8 cellular contexts compared by ENCODE assay signal in the genomic region with DNA sequence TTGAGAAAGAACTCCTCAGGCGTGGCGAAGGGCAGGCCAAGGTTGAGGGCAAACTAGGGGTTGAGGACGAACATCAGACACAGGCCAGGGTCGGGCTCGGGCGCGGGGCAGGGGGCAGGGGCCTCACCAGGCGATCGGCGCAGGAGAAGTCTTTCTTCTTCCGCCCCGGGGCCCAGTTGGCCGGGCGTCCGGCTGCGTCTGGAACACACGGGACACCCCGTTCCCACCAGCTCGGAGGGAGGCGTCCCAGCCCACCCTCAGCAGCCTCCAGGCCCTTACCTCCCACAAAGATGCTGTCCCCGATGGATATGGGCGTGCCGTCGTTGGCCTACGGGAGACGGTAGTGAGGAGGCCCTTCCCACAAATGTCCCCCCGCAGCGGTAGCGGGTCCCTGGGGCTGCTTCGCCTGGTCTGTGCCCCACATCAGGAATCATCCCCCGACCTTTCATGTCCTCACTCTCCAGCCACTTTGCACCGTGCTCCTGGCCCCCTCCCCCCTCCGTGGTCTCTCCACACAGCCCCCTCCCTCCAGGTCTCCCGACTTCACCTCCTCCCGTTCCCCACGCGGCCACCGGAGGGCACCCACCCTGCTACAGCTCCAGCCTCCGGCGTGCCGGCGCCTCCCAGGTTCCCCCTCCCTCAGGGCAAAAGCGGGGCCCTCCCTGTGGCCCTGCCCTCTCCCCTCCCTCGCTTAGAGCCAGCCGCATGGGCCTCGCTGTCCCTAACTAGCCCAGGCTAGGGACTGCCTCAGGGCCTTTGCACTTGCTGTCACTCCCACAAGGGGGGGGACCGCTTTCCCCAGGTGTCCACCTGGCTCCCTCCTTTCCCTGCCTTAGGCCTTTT. TPM values are rescaled to one million over a fixed set of nuclear protein-coding genes. Genes with fewer than 3 reads are reported as not detected.
A peak's percentile ranks its signal among the peaks of the same experiment; 100 is the strongest.
DNase-seq lines count a peak whose midpoint lies in the region; ATAC-seq and TF ChIP-seq lines count a peak whose summit lies in the region.

No MANE protein-coding gene starts in this region.

- no peak overlapping the region for H3K27ac Mint-ChIP-seq in activated naive CD4-positive, alpha-beta T cell treated with anti-CD3 and anti-CD28 coated beads, Interleukin-2, amount 50 U/mL, for 72 hours

- H3K27me3 ChIP-seq in DOHH2 (ENCODE audit: control insufficient read depth, low read length) = no peaks in the 10 kb centered on the region

- H3K36me3 ChIP-seq in DOHH2 (ENCODE audit: control insufficient read depth, low read length) = peaks cover 75% of the 10 kb centered on the region

- no peak overlapping the region for H3K4me3 ChIP-seq in DOHH2 (ENCODE audit: low read length)

- H3K9me3 Mint-ChIP-seq in activated naive CD4-positive, alpha-beta T cell treated with anti-CD3 and anti-CD28 coated beads, Interleukin-2, amount 50 U/mL, for 72 hours = no peaks in the 10 kb centered on the region

- no peaks in the 10 kb centered on the region for H3K9me3 ChIP-seq in DOHH2 (ENCODE audit: control insufficient read depth, insufficient read depth, low read length)

- H4K20me1 ChIP-seq in DOHH2 (ENCODE audit: control insufficient read depth, insufficient read depth, low read depth, low read length) = 0 out of 2 replicates have a peak, but pooled peaks cover 10% of the 10 kb centered on the region

- no peak overlapping the region for H3K4me2 ChIP-seq in DOHH2 (ENCODE audit: low read length)

- H3F3A ChIP-seq in DOHH2 (ENCODE audit: control insufficient read depth, insufficient read depth) = peaks cover 2% of the 10 kb centered on the region

- TF ChIP-seq CTCF in DOHH2 (IDR thresholded peaks at IDR 0.05; ENCODE audit: low read depth, low read length, poor library complexity, severe bottlenecking) = peak; percentile 69
- TF ChIP-seq CTCF in RWPE1 (conservative IDR thresholded peaks at IDR 0.05; ENCODE audit: low read depth) = no peak

- H3K4me1 ChIP-seq in DOHH2 (ENCODE audit: control insufficient read depth, low read length) = peaks cover 21% of the 10 kb centered on the region

- peaks cover 21 to 25% of the 10 kb centered on the region in 2 donors for H3K36me3 Mint-ChIP-seq in activated naive CD4-positive, alpha-beta T cell treated with anti-CD3 and anti-CD28 coated beads, Interleukin-2, amount 50 U/mL, for 72 hours

- POLR2A ChIA-PET in RWPE1 (lab: Yijun Ruan, JAX; ENCODE audit: low non-redundant PET) = no interaction called here

- DNase-seq in 8988T = peak; percentile 62
- no peak for DNase-seq in RWPE1 (ENCODE audit: low spot score)
- DNase-seq in iPS-NIHi7 (ENCODE audit: extremely low spot score) = peak; percentile 70
- DNase-seq in HT-29 (ENCODE audit: low spot score) = no peak
- DNase-seq in activated naive CD4-positive, alpha-beta T cell treated with anti-CD3 and anti-CD28 coated beads, Interleukin-2, amount 50 U/mL, for 72 hours (ENCODE audit: low spot score in 2 of 2) = no peak
- no peak for DNase-seq in NCI-H187 (lab: John Stamatoyannopoulos, UW)
- DNase-seq in NCI-H2196 treated with DMSO at 0.1 percent for 48 hours (lab: John Stamatoyannopoulos, UW; ENCODE audit: unreplicated experiment) = no peak

- H3K27ac ChIP-seq in DOHH2 (ENCODE audit: low read depth, low read length) (no peak overlapping the region), RWPE1 (peak overlapping the region; percentile 71)

- no peaks in the 10 kb centered on the region for H3K9me2 ChIP-seq in DOHH2 (replicated peaks; ENCODE audit: control insufficient read depth, low read length)

- H3K79me2 ChIP-seq in DOHH2 (ENCODE audit: control insufficient read depth, low read length) = peaks cover 43% of the 10 kb centered on the region

- CTCF ChIA-PET in RWPE1 (lab: Yijun Ruan, JAX) = interaction anchor here (0.6 to 0.8 kb wide), 2 partner anchors 27 to 47 kb away, joined by 3 to 4 read pairs; no protein-coding TSS in a partner anchor

- no peak for ATAC-seq in activated naive CD4-positive, alpha-beta T cell treated with anti-CD3 and anti-CD28 coated beads, Interleukin-2, amount 50 U/mL, for 72 hours

RNA-seq across cellular contexts. Expression of gene PNKP, which starts 4.7 kb away (rescaled TPM):
- total RNA-seq in HT-29 (2014; rRNA removed; shearing (Covaris generic)) = 215 and 243 TPM in 2 replicates
- total RNA-seq in activated naive CD4-positive, alpha-beta T cell treated with anti-CD3 and anti-CD28 coated beads, Interleukin-2, amount 50 U/mL, for 72 hours = 100 to 1,000 TPM in 1 of 2 donors, 10 to 100 TPM in 1; 90.6 to 119 TPM

RNA-seq across cellular contexts. Expression of gene PTOV1, which starts 11.7 kb away (rescaled TPM):
- total RNA-seq in HT-29 (2014; rRNA removed; shearing (Covaris generic)) = 188 and 218 TPM in 2 replicates
- 100 to 1,000 TPM; 110 TPM for total RNA-seq in activated naive CD4-positive, alpha-beta T cell treated with anti-CD3 and anti-CD28 coated beads, Interleukin-2, amount 50 U/mL, for 72 hours

RNA-seq across cellular contexts. Expression of gene AKT1S1, which starts 14.5 kb away (rescaled TPM):
- total RNA-seq in HT-29 (2014; rRNA removed; shearing (Covaris generic)) = 89.9 and 96.4 TPM in 2 replicates
- 10 to 100 TPM; 16.9 to 34.4 TPM for total RNA-seq in activated naive CD4-positive, alpha-beta T cell treated with anti-CD3 and anti-CD28 coated beads, Interleukin-2, amount 50 U/mL, for 72 hours

RNA-seq across cellular contexts. Expression of gene TBC1D17, which starts 14.9 kb away (rescaled TPM):
- total RNA-seq in HT-29 (2014; rRNA removed; shearing (Covaris generic)) = 34.5 and 38.4 TPM in 2 replicates
- 10 to 100 TPM; 28.8 to 53.0 TPM for total RNA-seq in activated naive CD4-positive, alpha-beta T cell treated with anti-CD3 and anti-CD28 coated beads, Interleukin-2, amount 50 U/mL, for 72 hours

RNA-seq across cellular contexts. Expression of gene IL4I1, which starts 34.1 kb away (rescaled TPM):
- 1.1 and 2.3 TPM in 2 replicates for total RNA-seq in HT-29 (2014; rRNA removed; shearing (Covaris generic))
- total RNA-seq in activated naive CD4-positive, alpha-beta T cell treated with anti-CD3 and anti-CD28 coated beads, Interleukin-2, amount 50 U/mL, for 72 hours = 10 to 100 TPM in 1 of 2 donors, 1 to 10 TPM in 1; 6.3 to 11.1 TPM

Comparison
In these comparisons a context has a peak if more than half of its experiments do, and no peak if none do; other contexts are left out.
1. DNase-seq: peak in 8988T (single experiment) and iPS-NIHi7 (single experiment); none in RWPE1 (single experiment), HT-29 (single experiment), activated naive CD4-positive, alpha-beta T cell treated with anti-CD3 and anti-CD28 coated beads, Interleukin-2, amount 50 U/mL, for 72 hours (0 of 2), NCI-H187 (0 of 2) and NCI-H2196 treated with DMSO at 0.1 percent for 48 hours (single experiment).